ENCODE assay signal across 14 cellular contexts in the genomic region with DNA sequence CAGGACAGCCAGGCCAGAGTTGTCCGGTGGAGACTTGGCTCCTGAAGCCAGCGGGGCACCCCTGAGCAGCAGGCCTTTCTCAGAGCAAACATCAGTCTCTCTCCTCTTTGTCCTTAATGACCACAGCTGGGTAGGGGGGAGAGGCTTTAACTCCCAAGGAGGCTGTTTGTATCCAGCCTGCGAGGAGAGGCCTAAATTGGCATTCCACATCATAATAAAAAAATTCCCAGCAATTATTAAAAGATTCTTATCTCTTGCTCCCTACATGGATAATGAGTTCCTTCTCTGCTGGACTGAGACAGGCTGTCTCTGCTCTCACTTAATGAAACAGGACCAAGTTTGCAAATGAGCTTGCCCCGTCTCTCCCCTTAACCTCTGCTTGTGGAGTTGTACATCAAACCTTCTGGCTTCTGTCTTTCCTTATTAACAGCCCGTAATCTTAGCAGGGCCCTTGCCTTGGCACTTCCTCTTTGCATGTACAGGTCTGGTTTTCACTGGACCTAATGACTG.
DNase-seq lines count a peak whose midpoint lies in the region; ATAC-seq and TF ChIP-seq lines count a peak whose summit lies in the region.
"Had no signal": no experiment of that assay in that cellular context is flagged by ENCODE, and none has a peak within 500 bp of the region (broad histone marks: within the 10 kb centered on the region; RNA-seq: fewer than 3 reads in every experiment).

No MANE protein-coding gene starts in this region.

- TF ChIP-seq CTCF in AG04449 (IDR thresholded peaks at IDR 0.05; ENCODE audit: insufficient read depth, low read length, missing control alignments) (no peak), left ventricle myocardium inferior (IDR thresholded peaks at IDR 0.05; ENCODE audit: borderline replicate concordance) (no peak), endothelial cell (IDR thresholded peaks at IDR 0.05; ENCODE audit: unreplicated experiment) (no peak)

- H3K27me3 ChIP-seq in ectodermal cell (ENCODE audit: control insufficient read depth, insufficient read depth, low read length, poor library complexity, severe bottlenecking), result peaks cover 6% of the 10 kb centered on the region
- peaks cover 0 to 91% (median 0%) of the 10 kb centered on the region in 3 experiments for H3K27me3 ChIP-seq in neuronal stem cell (ENCODE audit: control insufficient read depth in 3 of 3, insufficient read depth in 3 of 3, low read depth in 1 of 3, low read length in 3 of 3)
- no peaks in the 10 kb centered on the region for H3K27me3 ChIP-seq in left ventricle myocardium inferior (ENCODE audit: low read depth)

- H4K8ac ChIP-seq in neuronal stem cell (ENCODE audit: low read depth, low read length), result no peak overlapping the region

- no peaks in the 10 kb centered on the region for H3K4me1 Mint-ChIP-seq in endothelial cell (ENCODE audit: unreplicated experiment)
- no peaks in the 10 kb centered on the region for H3K4me1 Mint-ChIP-seq in stimulated activated effector memory CD8-positive, alpha-beta T cell treated with anti-CD3 and anti-CD28 coated beads, Interleukin-12 subunit alpha, Interleukin-12 subunit beta, amount 100 ng/mL, for 72 hours

- no peak overlapping the region for H3K9ac ChIP-seq in neuronal stem cell (ENCODE audit: low read depth, low read length, poor library complexity)

- H3K9me3 ChIP-seq in ectodermal cell (ENCODE audit: control insufficient read depth, low read length) (no peaks in the 10 kb centered on the region), neuronal stem cell (replicated peaks in 1 of 2; ENCODE audit: control insufficient read depth in 2 of 2, insufficient read depth in 1 of 2, low read depth in 1 of 2, low read length in 2 of 2) (peaks cover 0 to 7% of the 10 kb centered on the region in 2 donors), left ventricle myocardium inferior (replicated peaks) (no peaks in the 10 kb centered on the region)

- H2BK12ac ChIP-seq in neuronal stem cell (ENCODE audit: low read length), result no peak overlapping the region

- peaks cover 47% of the 10 kb centered on the region for H3K4me1 ChIP-seq in ectodermal cell (ENCODE audit: control insufficient read depth, insufficient read depth, low read length)
- peaks cover 11 to 35% of the 10 kb centered on the region in 2 donors for H3K4me1 ChIP-seq in neuronal stem cell (ENCODE audit: control insufficient read depth in 2 of 2, insufficient read depth in 1 of 2, low read depth in 1 of 2, low read length in 2 of 2)
- peaks cover 22% of the 10 kb centered on the region for H3K4me1 ChIP-seq in left ventricle myocardium inferior

- no peaks in the 10 kb centered on the region for H3K9me3 Mint-ChIP-seq in endothelial cell (ENCODE audit: unreplicated experiment)
- H3K9me3 Mint-ChIP-seq in stimulated activated effector memory CD8-positive, alpha-beta T cell treated with anti-CD3 and anti-CD28 coated beads, Interleukin-12 subunit alpha, Interleukin-12 subunit beta, amount 100 ng/mL, for 72 hours, result no peaks in the 10 kb centered on the region
- H3K9me3 Mint-ChIP-seq: activated naive CD4-positive, alpha-beta T cell treated with anti-CD3 and anti-CD28 coated beads for 36 hours had no signal

- H3K27me3 Mint-ChIP-seq in endothelial cell (ENCODE audit: unreplicated experiment), result peaks cover 2% of the 10 kb centered on the region

- H3K27ac Mint-ChIP-seq in endothelial cell (ENCODE audit: unreplicated experiment), result no peak overlapping the region
- H3K27ac Mint-ChIP-seq in stimulated activated effector memory CD8-positive, alpha-beta T cell treated with anti-CD3 and anti-CD28 coated beads, Interleukin-12 subunit alpha, Interleukin-12 subunit beta, amount 100 ng/mL, for 72 hours, result no peak overlapping the region
- H3K27ac Mint-ChIP-seq: activated naive CD4-positive, alpha-beta T cell treated with anti-CD3 and anti-CD28 coated beads for 36 hours had no signal

- H2BK5ac ChIP-seq in neuronal stem cell (ENCODE audit: low read length), result no peak overlapping the region

- H3K4me3 Mint-ChIP-seq in endothelial cell (ENCODE audit: unreplicated experiment), result no peak overlapping the region
- no peak overlapping the region for H3K4me3 Mint-ChIP-seq in stimulated activated effector memory CD8-positive, alpha-beta T cell treated with anti-CD3 and anti-CD28 coated beads, Interleukin-12 subunit alpha, Interleukin-12 subunit beta, amount 100 ng/mL, for 72 hours
- H3K4me3 Mint-ChIP-seq: activated naive CD4-positive, alpha-beta T cell treated with anti-CD3 and anti-CD28 coated beads for 36 hours had no signal

- CTCF ChIA-PET in AG04449 (lab: Yijun Ruan, JAX), result interaction anchor here (0.9 to 4.5 kb wide), 9 partner anchors 8 to 1112 kb away, joined by 3 to 27 read pairs (median 3); no protein-coding TSS in a partner anchor

- no peaks in the 10 kb centered on the region for H3K36me3 Mint-ChIP-seq in endothelial cell (ENCODE audit: low read depth, unreplicated experiment)
- H3K36me3 Mint-ChIP-seq in stimulated activated effector memory CD8-positive, alpha-beta T cell treated with anti-CD3 and anti-CD28 coated beads, Interleukin-12 subunit alpha, Interleukin-12 subunit beta, amount 100 ng/mL, for 72 hours, result no peaks in the 10 kb centered on the region

- no peak overlapping the region for H3K23ac ChIP-seq in neuronal stem cell (ENCODE audit: low read depth, low read length, poor library complexity)

- peak overlapping the region; percentile 21 for H3K4me2 ChIP-seq in neuronal stem cell (ENCODE audit: insufficient read depth, low read length, poor library complexity, severe bottlenecking)

- no peak overlapping the region for H2AFZ ChIP-seq in neuronal stem cell (ENCODE audit: low read length)

- no peak overlapping the region for H2BK120ac ChIP-seq in neuronal stem cell (ENCODE audit: low read depth, low read length)

- no peak overlapping the region for H4K91ac ChIP-seq in neuronal stem cell (ENCODE audit: low read depth, low read length, poor library complexity)

- ATAC-seq in stimulated activated effector memory CD8-positive, alpha-beta T cell treated with anti-CD3 and anti-CD28 coated beads, Interleukin-12 subunit alpha, Interleukin-12 subunit beta, amount 100 ng/mL, for 72 hours, result no peak

- H3K27ac ChIP-seq in ectodermal cell (ENCODE audit: insufficient read depth, low read depth, low read length, poor library complexity, severe bottlenecking) (peak overlapping the region; percentile 33), neuronal stem cell (replicated peaks; ENCODE audit: low read length) (peak overlapping the region; percentile 58), left ventricle myocardium inferior (replicated peaks) (no peak overlapping the region)

- peak; percentile 24 for DNase-seq in AG04449 (ENCODE audit: low read depth, low spot score)
- DNase-seq in M059J (ENCODE audit: low read depth), result peak; percentile 81
- no peak for DNase-seq in neuronal stem cell (ENCODE audit: low spot score)
- DNase-seq in left ventricle myocardium inferior, result no peak
- DNase-seq in endothelial cell (ENCODE audit: low spot score), result no peak
- no peak for DNase-seq in stimulated activated effector memory CD8-positive, alpha-beta T cell treated with anti-CD3 and anti-CD28 coated beads, Interleukin-12 subunit alpha, Interleukin-12 subunit beta, amount 100 ng/mL, for 72 hours (ENCODE audit: low spot score in 2 of 2)
- no peak for DNase-seq in D341Med (ENCODE audit: low spot score)
- DNase-seq: activated naive CD4-positive, alpha-beta T cell treated with anti-CD3 and anti-CD28 coated beads for 36 hours; DMS79; KG1; left cardiac atrium; NCI-H1694; NCI-H82 had no signal

- H2AK5ac ChIP-seq in neuronal stem cell (ENCODE audit: low read depth, low read length), result peak overlapping the region; percentile 36

- H3K79me1 ChIP-seq in neuronal stem cell (ENCODE audit: low read depth, low read length), result no peaks in the 10 kb centered on the region

- no peak overlapping the region for H3K4me3 ChIP-seq in AG04449 (ENCODE audit: low read depth, low read length)
- H3K4me3 ChIP-seq in ectodermal cell (ENCODE audit: insufficient read depth, low read depth, low read length), result no peak overlapping the region
- H3K4me3 ChIP-seq in neuronal stem cell (ENCODE audit: low read length in 2 of 2), result no peak overlapping the region
- no peak overlapping the region for H3K4me3 ChIP-seq in left ventricle myocardium inferior

- intact Hi-C loops in left ventricle myocardium inferior (cut with micrococcal nuclease), result no loop called here

- POLR2A ChIA-PET in AG04449 (lab: Yijun Ruan, JAX), result interaction anchor here (1.6 kb wide), 1 partner anchor 838 kb away, joined by 9 read pairs; a partner anchor contains a TSS

- peak overlapping the region; percentile 66 for H3K18ac ChIP-seq in neuronal stem cell (ENCODE audit: low read length)

- H3K4ac ChIP-seq in neuronal stem cell (ENCODE audit: low read length), result no peak overlapping the region

- WGBS in ectodermal cell, 2 experiments, result 42 to 43% methylated on average over 5 of the region's 5 CpGs
- no CpG with 5 or more reads among the region's 5 CpGs for WGBS in neuronal stem cell (ENCODE audit: extremely low coverage in 2 of 2, insufficient read length in 2 of 2, insufficient replicate concordance in 1 of 2), 2 donors

- H3K36me3 ChIP-seq in ectodermal cell (ENCODE audit: control insufficient read depth, insufficient read depth, low read length) (no peaks in the 10 kb centered on the region), neuronal stem cell (replicated peaks in 1 of 2; ENCODE audit: control insufficient read depth in 2 of 2, insufficient read depth in 2 of 2, low read length in 2 of 2) (no peaks in the 10 kb centered on the region), left ventricle myocardium inferior (no peaks in the 10 kb centered on the region)

- H3K14ac ChIP-seq in neuronal stem cell (ENCODE audit: low read length), result no peak overlapping the region

- H2BK15ac ChIP-seq in neuronal stem cell (ENCODE audit: low read length), result no peak overlapping the region

Comparison
In these comparisons a context has a peak if more than half of its experiments do, and no peak if none do; other contexts are left out.
1. DNase-seq: peak in AG04449 (single experiment) and M059J (single experiment); none in neuronal stem cell (single experiment), left ventricle myocardium inferior (single experiment), endothelial cell (single experiment), stimulated activated effector memory CD8-positive, alpha-beta T cell treated with anti-CD3 and anti-CD28 coated beads, Interleukin-12 subunit alpha, Interleukin-12 subunit beta, amount 100 ng/mL, for 72 hours (0 of 2) and D341Med (single experiment).